ENCODE assay signal across 14 cellular contexts in genomic region chr9:113626735-113627495, GRCh38.
DNase-seq lines count a peak whose midpoint lies in the region; ATAC-seq, FAIRE-seq and TF ChIP-seq lines count a peak whose summit lies in the region.
"Had no signal": no experiment of that assay in that cellular context is flagged by ENCODE, and none has a peak within 500 bp of the region (broad histone marks: within the 10 kb centered on the region; RNA-seq: fewer than 3 reads in every experiment).

No MANE protein-coding gene starts in this region.

- H2AK5ac ChIP-seq in H1 (ENCODE audit: low read depth, low read length): no peak overlapping the region

- no peaks in the 10 kb centered on the region for H3K9me3 ChIP-seq in H1 (ENCODE audit: insufficient read depth in 2 of 2, low read depth in 1 of 2, low read length in 1 of 2)
- H3K9me3 ChIP-seq in smooth muscle cell (replicated peaks; ENCODE audit: low read depth): no peaks in the 10 kb centered on the region
- no peaks in the 10 kb centered on the region for H3K9me3 ChIP-seq in small intestine (ENCODE audit: control insufficient read depth, low read depth)
- H3K9me3 ChIP-seq: tibial nerve had no signal

- H4K91ac ChIP-seq in H1 (replicated peaks; ENCODE audit: insufficient read length, low read length): no peak overlapping the region

- no peak overlapping the region for H2BK20ac ChIP-seq in H1 (ENCODE audit: low read length)

- H4K20me1 ChIP-seq in KMS-11 (ENCODE audit: insufficient read depth): no peaks in the 10 kb centered on the region
- H4K20me1 ChIP-seq in H1 (replicated peaks in 1 of 2; ENCODE audit: control insufficient read depth in 1 of 2, insufficient read depth in 2 of 2, low read length in 2 of 2): no peaks in the 10 kb centered on the region
- no peaks in the 10 kb centered on the region for H4K20me1 ChIP-seq in smooth muscle cell (ENCODE audit: low read depth)

- no peaks in the 10 kb centered on the region for H3K23me2 ChIP-seq in H1 (ENCODE audit: low read depth, low read length)

- H3K27ac Mint-ChIP-seq in activated CD8-positive, alpha-beta T cell treated with anti-CD3 and anti-CD28 coated beads, Interleukin-2, amount 10 ng/mL, durations not matched to agents 7 days and 5 days: no peak overlapping the region
- H3K27ac Mint-ChIP-seq: B cell had no signal

- no peak overlapping the region for H3K14ac ChIP-seq in H1 (ENCODE audit: insufficient read length)

- no peak overlapping the region; the same call in 1 of the 2 replicates for H4K8ac ChIP-seq in H1 (ENCODE audit: extremely low read depth, insufficient read depth, low read length)

- no peak overlapping the region for H3K9ac ChIP-seq in KMS-11
- no peak overlapping the region for H3K9ac ChIP-seq in H1 (replicated peaks in 1 of 4; ENCODE audit: extremely low read depth in 1 of 4, low read depth in 3 of 4, low read length in 3 of 4)
- H3K9ac ChIP-seq in smooth muscle cell (ENCODE audit: low read depth): no peak overlapping the region

- H3K4me3 Mint-ChIP-seq in activated CD8-positive, alpha-beta T cell treated with anti-CD3 and anti-CD28 coated beads, Interleukin-2, amount 10 ng/mL, durations not matched to agents 7 days and 5 days: no peak overlapping the region
- H3K4me3 Mint-ChIP-seq: B cell had no signal

- H3K4me3 ChIP-seq in KMS-11 (IDR thresholded peaks at IDR 0.05; ENCODE audit: insufficient read depth, low read depth, low read length) (no peak overlapping the region), H1 (ENCODE audit: extremely low read depth in 1 of 4, insufficient read depth in 2 of 4, low read depth in 3 of 4, low read length in 4 of 4) (no peak overlapping the region), smooth muscle cell (no peak overlapping the region), small intestine (ENCODE audit: low read depth in 1 of 2, low read length in 2 of 2) (no peak overlapping the region)
- H3K4me3 ChIP-seq: lung, tibial nerve had no signal

- no peak for TF ChIP-seq POLR2A in H1 (IDR thresholded peaks at IDR 0.05; ENCODE audit: control extremely low read depth in 1 of 2, low read depth in 2 of 2, low read length in 2 of 2)
- TF ChIP-seq POLR2A in GM12891 (IDR thresholded peaks at IDR 0.05; ENCODE audit: low read depth, low read length): no peak

- peak overlapping the region; percentile 40; the same call in 1 of the 2 replicates for H2BK15ac ChIP-seq in H1 (ENCODE audit: low read length)

- H2BK12ac ChIP-seq in H1 (ENCODE audit: low read depth, low read length): no peak overlapping the region; the same call in 1 of the 2 replicates

- H3K9me3 Mint-ChIP-seq in activated CD8-positive, alpha-beta T cell treated with anti-CD3 and anti-CD28 coated beads, Interleukin-2, amount 10 ng/mL, durations not matched to agents 7 days and 5 days (ENCODE audit: insufficient read depth): no peaks in the 10 kb centered on the region

- TF ChIP-seq RAD21 in H1 (IDR thresholded peaks at IDR 0.05 in 1 of 2, conservative IDR thresholded peaks at IDR 0.05 in 1 of 2; ENCODE audit: low read depth in 2 of 2, low read length in 2 of 2): no peak

- POLR2A ChIA-PET in H1 (lab: Charles Lee; ENCODE audit: partially characterized antibody): interaction anchor here (1.3 to 2.0 kb wide), 3 partner anchors 11 to 25 kb away, joined by 3 to 6 read pairs (median 6); no protein-coding TSS in a partner anchor
- POLR2A ChIA-PET in activated CD8-positive, alpha-beta T cell treated with anti-CD3 and anti-CD28 coated beads, Interleukin-2, amount 10 ng/mL, durations not matched to agents 7 days and 5 days (lab: Charles Lee): no interaction called here

- H3K23ac ChIP-seq in H1 (ENCODE audit: insufficient read length): no peak overlapping the region

- no peak overlapping the region for H3K56ac ChIP-seq in H1 (replicated peaks; ENCODE audit: insufficient read length, low read depth, low read length)

- no peak overlapping the region for H4K5ac ChIP-seq in H1 (ENCODE audit: insufficient read length, low read depth, low read length)

- 88% methylated on average over 8 of the region's 8 CpGs; no CpG with 5 or more reads in 1 of the 2 experiments for WGBS in H1 (ENCODE audit: extremely low coverage in 1 of 2, insufficient coverage in 1 of 2, insufficient read length in 1 of 2, insufficient replicate concordance in 2 of 2, low coverage in 1 of 2, low lambda C conversion rate in 2 of 2, missing lambda C conversion rate in 1 of 2), 2 experiments
- 78% methylated on average over 8 of the region's 8 CpGs for WGBS in smooth muscle cell (ENCODE audit: low lambda C conversion rate)
- 71 to 81% (median 73%) methylated on average over 8 of the region's 8 CpGs for WGBS in small intestine, 3 donors

- TF ChIP-seq CTCF in KMS-11 (conservative IDR thresholded peaks at IDR 0.05; ENCODE audit: low read depth, low read length) (no peak), H1 (IDR thresholded peaks at IDR 0.05; ENCODE audit: control extremely low read depth in 1 of 3, insufficient read depth in 1 of 3, low read depth in 1 of 3, low read length in 3 of 3) (no peak), smooth muscle cell (IDR thresholded peaks at IDR 0.05; ENCODE audit: borderline replicate concordance, insufficient read depth, poor library complexity, severe bottlenecking) (no peak)

- H2BK5ac ChIP-seq in H1 (ENCODE audit: low read depth, low read length): no peak overlapping the region

- H2AFZ ChIP-seq in KMS-11 (ENCODE audit: low read depth): peak overlapping the region; percentile 6; the same call in 1 of the 2 replicates
- H2AFZ ChIP-seq in H1 (ENCODE audit: low read length): no peak overlapping the region
- H2AFZ ChIP-seq in smooth muscle cell (ENCODE audit: low read depth): peak overlapping the region; percentile 31

- H3K4me1 ChIP-seq in KMS-11 (ENCODE audit: low read depth, poor library complexity, severe bottlenecking): no peaks in the 10 kb centered on the region
- peaks cover 4 to 6% (median 6%) of the 10 kb centered on the region in 4 experiments; a peak in 6 of 7 replicates for H3K4me1 ChIP-seq in H1 (replicated peaks in 1 of 4; ENCODE audit: control insufficient read depth in 3 of 4, insufficient read depth in 4 of 4, low read length in 3 of 4)
- peaks cover 21% of the 10 kb centered on the region for H3K4me1 ChIP-seq in smooth muscle cell (ENCODE audit: low read depth)
- peaks cover 0 to 2% of the 10 kb centered on the region in 2 donors for H3K4me1 ChIP-seq in small intestine (ENCODE audit: control insufficient read depth in 2 of 2, insufficient read depth in 1 of 2, low read depth in 1 of 2, low read length in 1 of 2)

- peaks cover 5% of the 10 kb centered on the region for H3K4me1 Mint-ChIP-seq in activated CD8-positive, alpha-beta T cell treated with anti-CD3 and anti-CD28 coated beads, Interleukin-2, amount 10 ng/mL, durations not matched to agents 7 days and 5 days (ENCODE audit: low read depth)

- no peak overlapping the region for H3K4ac ChIP-seq in H1 (replicated peaks; ENCODE audit: insufficient read length, low read depth, low read length)

- H3K36me3 ChIP-seq in KMS-11 (ENCODE audit: insufficient read depth) (no peaks in the 10 kb centered on the region), H1 (ENCODE audit: control insufficient read depth in 2 of 4, insufficient read depth in 4 of 4, low read length in 3 of 4) (no peaks in the 10 kb centered on the region), smooth muscle cell (ENCODE audit: low read depth) (no peaks in the 10 kb centered on the region), small intestine (ENCODE audit: control insufficient read depth in 2 of 2, insufficient read depth in 2 of 2, low read length in 2 of 2) (no peaks in the 10 kb centered on the region)
- H3K36me3 ChIP-seq: tibial nerve had no signal

- ATAC-seq in activated CD8-positive, alpha-beta T cell treated with anti-CD3 and anti-CD28 coated beads, Interleukin-2, amount 10 ng/mL, durations not matched to agents 7 days and 5 days: no peak

- no peak overlapping the region for H3K27ac ChIP-seq in KMS-11
- H3K27ac ChIP-seq in H1 (ENCODE audit: low read depth, low read length): no peak overlapping the region
- no peak overlapping the region for H3K27ac ChIP-seq in smooth muscle cell (ENCODE audit: low read depth)
- no peak overlapping the region for H3K27ac ChIP-seq in small intestine (ENCODE audit: low read depth in 1 of 2, low read length in 1 of 2)

- no peak for DNase-seq in H1 (ENCODE audit: low read depth in 1 of 2, low spot score in 2 of 2)
- DNase-seq in medulla oblongata (ENCODE audit: extremely low spot score): peak; percentile 58
- no peak for DNase-seq in smooth muscle cell (lab: John Stamatoyannopoulos, UW; ENCODE audit: unreplicated experiment)
- DNase-seq in GM12891 (ENCODE audit: insufficient read length, low spot score): no peak
- DNase-seq in Kasumi-1 (lab: John Stamatoyannopoulos, UW): no peak
- DNase-seq in activated CD8-positive, alpha-beta T cell treated with anti-CD3 and anti-CD28 coated beads, Interleukin-2, amount 10 ng/mL, durations not matched to agents 7 days and 5 days: no peak
- no peak for DNase-seq in small intestine
- DNase-seq: activated CD4-positive, alpha-beta T cell treated with anti-CD3 and anti-CD28 coated beads for 48 hours; DMS153; stimulated activated CD4-positive, alpha-beta T cell treated with anti-CD3 and anti-CD28 coated beads, Interleukin-15, amount 100 ng/mL, for 24 hours had no signal

- H3K27me3 Mint-ChIP-seq in activated CD8-positive, alpha-beta T cell treated with anti-CD3 and anti-CD28 coated beads, Interleukin-2, amount 10 ng/mL, durations not matched to agents 7 days and 5 days (ENCODE audit: low read depth): peaks cover 1% of the 10 kb centered on the region

- no peaks in the 10 kb centered on the region for H3K79me1 ChIP-seq in H1 (ENCODE audit: low read depth, low read length)

- peaks cover 21% of the 10 kb centered on the region for H3F3A ChIP-seq in smooth muscle cell (ENCODE audit: low read depth)

- FAIRE-seq in H1 (lab: Jason Lieb, UNC) (no peak), GM12891 (lab: Jason Lieb, UNC) (no peak), small intestine (lab: Jason Lieb, UNC) (no peak)

- CTCF ChIA-PET in H1 (lab: Charles Lee; ENCODE audit: partially characterized antibody): interaction anchor here (1.2 to 14.3 kb wide), 9 partner anchors 9 to 181 kb away, joined by 3 to 130 read pairs (median 7); no protein-coding TSS in a partner anchor
- CTCF ChIA-PET in activated CD8-positive, alpha-beta T cell treated with anti-CD3 and anti-CD28 coated beads, Interleukin-2, amount 10 ng/mL, durations not matched to agents 7 days and 5 days (lab: Charles Lee): interaction anchor here (1.2 to 1.9 kb wide), 4 partner anchors 27 to 55 kb away, joined by 3 to 5 read pairs (median 4); no protein-coding TSS in a partner anchor

- H2BK120ac ChIP-seq in H1 (replicated peaks; ENCODE audit: low read depth, low read length): peak overlapping the region; percentile 18

- H3K18ac ChIP-seq in H1 (ENCODE audit: extremely low read depth, low read length): no peak overlapping the region

- no peaks in the 10 kb centered on the region for H3K36me3 Mint-ChIP-seq in activated CD8-positive, alpha-beta T cell treated with anti-CD3 and anti-CD28 coated beads, Interleukin-2, amount 10 ng/mL, durations not matched to agents 7 days and 5 days (ENCODE audit: low read depth)

- no peak for TF ChIP-seq EP300 in H1 (IDR thresholded peaks at IDR 0.05; ENCODE audit: borderline replicate concordance in 1 of 2, low read depth in 2 of 2, low read length in 2 of 2)

- H3K4me2 ChIP-seq in KMS-11 (no peak overlapping the region), H1 (ENCODE audit: insufficient read depth in 1 of 2, low read depth in 2 of 2, low read length in 2 of 2) (no peak overlapping the region), smooth muscle cell (no peak overlapping the region)

- H3K27me3 ChIP-seq in KMS-11 (ENCODE audit: insufficient read depth, low read depth) (no peaks in the 10 kb centered on the region), H1 (replicated peaks in 1 of 4; ENCODE audit: control insufficient read depth in 3 of 4, extremely low read depth in 1 of 4, insufficient read depth in 3 of 4, low read length in 3 of 4) (peaks cover 0 to 2% (median 0%) of the 10 kb centered on the region in 4 experiments; a peak in 3 of 7 replicates), smooth muscle cell (ENCODE audit: low read depth) (no peaks in the 10 kb centered on the region), small intestine (ENCODE audit: control insufficient read depth in 2 of 2, insufficient read depth in 2 of 2, low read length in 2 of 2) (no peaks in the 10 kb centered on the region)
- H3K27me3 ChIP-seq: tibial nerve had no signal

- H3K79me2 ChIP-seq in KMS-11 (ENCODE audit: insufficient read depth, low read depth) (no peaks in the 10 kb centered on the region), H1 (ENCODE audit: control insufficient read depth in 1 of 2, insufficient read depth in 2 of 2, low read length in 2 of 2) (no peaks in the 10 kb centered on the region), smooth muscle cell (ENCODE audit: low read depth) (no peaks in the 10 kb centered on the region)
